In the genomic region with DNA sequence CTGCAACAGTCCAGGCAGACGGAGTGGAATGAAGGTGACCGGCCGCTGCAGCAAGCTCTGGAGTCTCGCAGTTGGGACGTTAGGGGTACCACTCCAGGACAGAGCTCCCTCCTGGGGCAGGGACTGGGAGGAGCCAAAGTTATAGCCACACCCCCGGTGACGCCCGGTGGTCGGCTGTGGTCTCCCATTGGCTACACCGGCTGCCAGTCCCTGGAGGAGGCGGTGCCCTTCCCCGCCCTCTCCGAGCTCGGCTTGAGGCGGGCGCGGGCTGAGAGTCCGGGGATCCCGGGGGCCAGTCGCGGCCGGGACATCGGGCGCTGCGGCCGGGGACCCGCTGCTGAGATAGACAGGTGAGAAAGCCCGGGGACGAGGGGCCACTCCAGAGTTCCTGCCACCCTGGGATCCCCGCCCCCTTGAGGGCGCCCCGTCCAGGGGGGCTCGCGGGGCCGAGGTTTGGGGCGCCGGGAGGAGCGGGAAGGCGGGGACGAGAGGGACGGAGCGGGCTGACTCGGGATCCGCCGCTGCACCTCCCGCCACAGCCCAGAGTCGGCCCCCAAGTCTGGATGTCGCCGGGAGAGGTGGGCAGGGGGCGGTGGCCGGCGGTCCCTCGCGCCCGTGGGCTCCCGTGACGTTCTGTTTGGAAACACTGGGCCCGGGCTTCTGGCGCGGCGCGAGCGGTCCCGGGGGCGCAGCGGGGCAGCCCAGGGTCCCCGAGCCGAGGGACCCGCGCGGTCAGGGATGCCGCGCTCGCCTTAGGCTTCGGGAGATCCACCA, we compare ENCODE assay signal across 9 cellular contexts. TPM values are rescaled to one million over a fixed set of nuclear protein-coding genes. Genes with fewer than 3 reads are reported as not detected.
DNase-seq lines count a peak whose midpoint lies in the region; ATAC-seq, FAIRE-seq and TF ChIP-seq lines count a peak whose summit lies in the region.
"Had no signal": no experiment of that assay in that cellular context is flagged by ENCODE, and none has a peak within 500 bp of the region (broad histone marks: within the 10 kb centered on the region; RNA-seq: fewer than 3 reads in every experiment).

A gene (plus strand): TSS at position 231 of the 774 bp plus-strand sequence. CDS start 7,414 bp downstream, outside the sequence.

- peak; percentile 99 for ATAC-seq in HG03066 (IDR thresholded peaks at IDR 0.05; ENCODE audit: low read depth, unreplicated experiment)

- H3K9ac ChIP-seq in keratinocyte (ENCODE audit: control insufficient read depth, extremely low read depth, insufficient read depth, low read length), result peak within 1 kb of the TSS; percentile 41

- H3K36me3 ChIP-seq in keratinocyte (ENCODE audit: control insufficient read depth in 2 of 2, extremely low read depth in 1 of 2, insufficient read depth in 2 of 2, low read length in 2 of 2), result no peaks in the 10 kb centered on the region

- H3K79me2 ChIP-seq in keratinocyte (ENCODE audit: control insufficient read depth, insufficient read depth, low read length), result no peaks in the 10 kb centered on the region

- FAIRE-seq in keratinocyte (lab: Jason Lieb, UNC), result peak; percentile 51

- H3K9me1 ChIP-seq in keratinocyte (ENCODE audit: control insufficient read depth, extremely low read depth, insufficient read depth, low read length), result no peaks in the 10 kb centered on the region

- H3K4me3 ChIP-seq in keratinocyte (ENCODE audit: control insufficient read depth in 2 of 3, extremely low read depth in 1 of 3, insufficient read depth in 2 of 3, low read depth in 1 of 3, low read length in 3 of 3), result peak within 1 kb of the TSS; percentile 64 to 83 (median 80)

- H3K27ac ChIP-seq in keratinocyte (ENCODE audit: control insufficient read depth, insufficient read depth, low read length), result no peak within 1 kb of the TSS
- H3K27ac ChIP-seq: 22Rv1 had no signal

- H2AFZ ChIP-seq in keratinocyte (ENCODE audit: control insufficient read depth, low read length), result peak within 1 kb of the TSS; percentile 100

- peak within 1 kb of the TSS; percentile 100 for H3K4me2 ChIP-seq in keratinocyte (ENCODE audit: control insufficient read depth, extremely low read depth, insufficient read depth, low read depth, low read length)

- dilution Hi-C loops in keratinocyte (cut with MboI; ENCODE audit: extremely low pct_ligation_motif_present, low sequenced_read_pairs), result no loop called here

- no peak for TF ChIP-seq CTCF in keratinocyte (optimal IDR thresholded peaks at IDR 0.05 in 1 of 3, IDR thresholded peaks at IDR 0.05 in 1 of 3, conservative IDR thresholded peaks at IDR 0.05 in 1 of 3; ENCODE audit: extremely low read depth in 1 of 3, insufficient read depth in 2 of 3, low read length in 3 of 3)

- no peaks in the 10 kb centered on the region for H4K20me1 ChIP-seq in keratinocyte (ENCODE audit: control insufficient read depth, extremely low read depth, insufficient read depth, low read length)

- H3K27me3 ChIP-seq in keratinocyte (ENCODE audit: control insufficient read depth, extremely low read depth, insufficient read depth, low read length), result peaks cover 6% of the 10 kb centered on the region

- no peaks in the 10 kb centered on the region for H3K9me3 ChIP-seq in keratinocyte (ENCODE audit: control insufficient read depth, low read depth, low read length)

- DNase-seq in NCI-H1417 (lab: John Stamatoyannopoulos, UW) (peak in 2 of 3 experiments; percentile 65 to 73), NCI-H1417 treated with DMSO at 0.1 percent for 48 hours (lab: John Stamatoyannopoulos, UW) (no peak), NCI-H2196 (lab: John Stamatoyannopoulos, UW; ENCODE audit: unreplicated experiment) (peak; percentile 84), cerebellum (ENCODE audit: low spot score) (peak; percentile 50), keratinocyte (ENCODE audit: low read depth, low spot score) (no peak)
- peak; percentile 90 for DNase-seq in activated CD4-positive, CD25-positive, alpha-beta regulatory T cell treated with anti-CD3 and anti-CD28 coated beads, Interleukin-2, amount 50 U/mL, for 72 hours
- peak; percentile 78 to 93 for DNase-seq in stimulated activated CD4-positive, alpha-beta T cell treated with anti-CD3 and anti-CD28 coated beads, Interleukin-12 subunit alpha, Interleukin-12 subunit beta, amount 100 ng/mL, for 24 hours (ENCODE audit: low read depth in 2 of 2)

- peaks cover 7% of the 10 kb centered on the region for H3K4me1 ChIP-seq in keratinocyte (ENCODE audit: control insufficient read depth, extremely low read depth, insufficient read depth, low read length)

RNA-seq across cellular contexts. Expression of the gene that starts here (rescaled TPM):
- total RNA-seq in cerebellum, result 12.2 TPM
- 0.84 to 1.3 TPM (median 1.0 TPM) in 3 replicates for polyA plus RNA-seq in keratinocyte
- polyA plus RNA-seq in keratinocyte (2011; ENCODE audit: low read depth), result 1.8 TPM
- 0.34 and 0.46 TPM in 2 replicates for polyA plus RNA-seq in keratinocyte (2011; cell fraction: cytosol; rRNA removed)
- polyA plus RNA-seq in keratinocyte (2011; cell fraction: nucleus; rRNA removed), result 3.2 and 3.5 TPM in 2 replicates
- 0.13 and 0.41 TPM in 2 replicates for polyA plus RNA-seq in keratinocyte (2012; ENCODE audit: low replicate concordance)
- 0.30 to 2.1 TPM (median 1.7 TPM) in 3 replicates for polyA minus RNA-seq in keratinocyte
- 2.3 TPM for polyA minus RNA-seq in keratinocyte (2011; cell fraction: cytosol; rRNA and poly(A)+ RNA removed)
- 0.74 and 1.2 TPM in 2 replicates for polyA minus RNA-seq in keratinocyte (2011; cell fraction: nucleus; rRNA and poly(A)+ RNA removed)

Comparison
In these comparisons a context has a peak if more than half of its experiments do, and no peak if none do; other contexts are left out.
1. DNase-seq: peak in NCI-H1417 (2 of 3), NCI-H2196 (single experiment), activated CD4-positive, CD25-positive, alpha-beta regulatory T cell treated with anti-CD3 and anti-CD28 coated beads, Interleukin-2, amount 50 U/mL, for 72 hours (single experiment), cerebellum (single experiment) and stimulated activated CD4-positive, alpha-beta T cell treated with anti-CD3 and anti-CD28 coated beads, Interleukin-12 subunit alpha, Interleukin-12 subunit beta, amount 100 ng/mL, for 24 hours (2 of 2); none in NCI-H1417 treated with DMSO at 0.1 percent for 48 hours (single experiment) and keratinocyte (single experiment).